ENCODE assay signal across 8 cellular contexts in genomic region chr4:1809754-1810502, GRCh38. TPM values are rescaled to one million over a fixed set of nuclear protein-coding genes. Genes with fewer than 3 reads are reported as not detected.
DNase-seq lines count a peak whose midpoint lies in the region; ATAC-seq and TF ChIP-seq lines count a peak whose summit lies in the region.

No MANE protein-coding gene starts in this region.

- H3K4me3 ChIP-seq in fibroblast of villous mesenchyme (ENCODE audit: low read depth, low read length) = no peak overlapping the region
- no peak overlapping the region for H3K4me3 ChIP-seq in neutrophil (ENCODE audit: low read depth in 1 of 2, low read length in 1 of 2)

- no peak overlapping the region for H3K27ac ChIP-seq in neutrophil

- H3K27me3 ChIP-seq in neutrophil = no peaks in the 10 kb centered on the region

- DNase-seq in COLO829 (ENCODE audit: low spot score) (peak; percentile 35), RPMI7951 (ENCODE audit: low read depth) (peak; percentile 40), fibroblast of villous mesenchyme (ENCODE audit: low read depth) (peak; percentile 56), superior temporal gyrus (ENCODE audit: extremely low spot score) (peak; percentile 75), NCI-H510A treated with DMSO at 0.1 percent for 48 hours (lab: John Stamatoyannopoulos, UW) (no peak)
- peak; percentile 40 for DNase-seq in activated T-helper 9 cell treated with anti-CD3 and anti-CD28 coated beads, Interleukin-2, amount 50 U/mL, for 16 hours (ENCODE audit: low read depth)

- H3K4me1 ChIP-seq in neutrophil (ENCODE audit: control insufficient read depth in 1 of 2, insufficient read depth in 1 of 2, low read depth in 1 of 2, low read length in 1 of 2) = no peaks in the 10 kb centered on the region

- TF ChIP-seq CTCF in fibroblast of villous mesenchyme (IDR thresholded peaks at IDR 0.05; ENCODE audit: insufficient read depth, low read depth, low read length) = peak; percentile 89
- TF ChIP-seq CTCF in neutrophil (IDR thresholded peaks at IDR 0.05) = peak; percentile 19

- no peaks in the 10 kb centered on the region for H3K9me3 ChIP-seq in neutrophil

- ATAC-seq in HG03175 (IDR thresholded peaks at IDR 0.05; ENCODE audit: unreplicated experiment) = peak; percentile 55

- peaks cover 22% of the 10 kb centered on the region for H3K36me3 ChIP-seq in neutrophil

RNA-seq across cellular contexts. Expression of gene FGFR3, which starts 16.8 kb away (rescaled TPM):
- 0.20 TPM in 1 of 2 replicates, not detected in the other for total RNA-seq in RPMI7951 (2014; rRNA removed; shearing (Covaris generic))
- total RNA-seq in fibroblast of villous mesenchyme = 0.32 and 0.86 TPM in 2 replicates

RNA-seq across cellular contexts. Expression of gene LETM1, which starts 46.0 kb away (rescaled TPM):
- total RNA-seq in RPMI7951 (2014; rRNA removed; shearing (Covaris generic)) = 14.9 and 23.2 TPM in 2 replicates
- 80.2 and 91.5 TPM in 2 replicates for total RNA-seq in fibroblast of villous mesenchyme
